ENCODE assay signal across 8 cellular contexts in the genomic region with DNA sequence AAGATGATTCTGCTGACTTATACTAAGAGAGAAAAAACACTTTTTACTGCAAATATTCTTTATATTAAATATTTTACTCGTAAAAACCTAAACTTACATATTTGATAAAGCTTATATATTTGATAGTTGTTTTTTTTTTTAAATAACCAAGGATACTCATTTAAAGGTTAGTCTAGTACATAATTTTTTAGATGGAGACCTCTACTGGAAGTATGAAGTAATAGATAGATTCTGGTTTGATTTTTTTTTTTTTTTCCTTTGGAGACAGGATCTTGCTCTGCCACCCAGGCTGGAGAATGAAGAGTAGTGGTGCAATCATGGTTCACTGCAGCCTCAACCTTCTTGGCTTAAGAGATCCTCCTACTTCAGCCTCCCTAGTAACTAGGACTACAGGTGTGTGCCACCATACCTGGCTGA.
DNase-seq lines count a peak whose midpoint lies in the region; ATAC-seq and TF ChIP-seq lines count a peak whose summit lies in the region.

No MANE protein-coding gene starts in this region.

- peaks cover 25% of the 10 kb centered on the region for H3K4me1 Mint-ChIP-seq in memory B cell

- H3K27ac ChIP-seq in brain microvascular endothelial cell = no peak overlapping the region

- H3K36me3 Mint-ChIP-seq in memory B cell = peaks cover 7% of the 10 kb centered on the region

- H3K9ac ChIP-seq in Loucy (ENCODE audit: low read depth, low read length, poor library complexity, severe bottlenecking) = no peak overlapping the region

- ATAC-seq in memory B cell (ENCODE audit: low read depth) = peak; percentile 61
- no peak for ATAC-seq in HG03280 (IDR thresholded peaks at IDR 0.05; ENCODE audit: unreplicated experiment)
- ATAC-seq in HG03108 (IDR thresholded peaks at IDR 0.05; ENCODE audit: unreplicated experiment) = no peak

- in situ Hi-C loops in brain microvascular endothelial cell (cut with HindIII; ENCODE audit: low pct_ligation_motif_present, low sequenced_read_pairs) = no loop called here

- no peaks in the 10 kb centered on the region for H3K27me3 Mint-ChIP-seq in memory B cell

- no peaks in the 10 kb centered on the region for H3K9me3 Mint-ChIP-seq in memory B cell

- H4K20me1 ChIP-seq in Loucy (ENCODE audit: insufficient read depth, low read length, poor library complexity, severe bottlenecking) = peaks cover 72% of the 10 kb centered on the region

- H3K4me3 ChIP-seq in Loucy (ENCODE audit: low read length, poor library complexity, severe bottlenecking) = no peak overlapping the region
- no peak overlapping the region for H3K4me3 ChIP-seq in brain microvascular endothelial cell (ENCODE audit: low read depth, low read length)

- no peaks in the 10 kb centered on the region for H3K4me1 ChIP-seq in Loucy (ENCODE audit: insufficient read depth, low read length, poor library complexity, severe bottlenecking)

- H3K4me3 Mint-ChIP-seq in memory B cell = no peak overlapping the region

- DNase-seq in D341Med (ENCODE audit: low spot score) (peak; percentile 29), brain microvascular endothelial cell (no peak), memory B cell (ENCODE audit: low spot score in 2 of 2) (no peak), NCI-H510A (lab: John Stamatoyannopoulos, UW) (no peak), epidermal melanocyte (ENCODE audit: insufficient read length, low spot score) (no peak)

- H3K27me3 ChIP-seq in Loucy (ENCODE audit: insufficient read depth, low read length, poor library complexity, severe bottlenecking) (no peaks in the 10 kb centered on the region), brain microvascular endothelial cell (replicated peaks) (no peaks in the 10 kb centered on the region)

- H3K4me2 ChIP-seq in Loucy (ENCODE audit: low read depth, low read length, poor library complexity, severe bottlenecking) = no peak overlapping the region

- H3K9me3 ChIP-seq in Loucy (ENCODE audit: insufficient read depth, low read depth, low read length) = peaks cover 13% of the 10 kb centered on the region

- H3K9me2 ChIP-seq in Loucy (replicated peaks; ENCODE audit: low read depth, low read length) = no peaks in the 10 kb centered on the region

- peaks cover 44% of the 10 kb centered on the region for H3K36me3 ChIP-seq in Loucy (ENCODE audit: insufficient read depth, low read length)
- no peaks in the 10 kb centered on the region for H3K36me3 ChIP-seq in brain microvascular endothelial cell (replicated peaks)

- H2AFZ ChIP-seq in Loucy (ENCODE audit: low read length) = no peak overlapping the region

- H3K27ac Mint-ChIP-seq in memory B cell = no peak overlapping the region

- TF ChIP-seq CTCF in Loucy (conservative IDR thresholded peaks at IDR 0.05; ENCODE audit: low read length) = peak; percentile 60
- TF ChIP-seq CTCF in brain microvascular endothelial cell (IDR thresholded peaks at IDR 0.05; ENCODE audit: low read depth, low read length, missing control alignments) = peak; percentile 8

- H3F3A ChIP-seq in Loucy (ENCODE audit: low read depth) = no peaks in the 10 kb centered on the region

- H3K79me2 ChIP-seq in Loucy (ENCODE audit: insufficient read depth, low read length) = peaks cover 99% of the 10 kb centered on the region
